In the genomic region with DNA sequence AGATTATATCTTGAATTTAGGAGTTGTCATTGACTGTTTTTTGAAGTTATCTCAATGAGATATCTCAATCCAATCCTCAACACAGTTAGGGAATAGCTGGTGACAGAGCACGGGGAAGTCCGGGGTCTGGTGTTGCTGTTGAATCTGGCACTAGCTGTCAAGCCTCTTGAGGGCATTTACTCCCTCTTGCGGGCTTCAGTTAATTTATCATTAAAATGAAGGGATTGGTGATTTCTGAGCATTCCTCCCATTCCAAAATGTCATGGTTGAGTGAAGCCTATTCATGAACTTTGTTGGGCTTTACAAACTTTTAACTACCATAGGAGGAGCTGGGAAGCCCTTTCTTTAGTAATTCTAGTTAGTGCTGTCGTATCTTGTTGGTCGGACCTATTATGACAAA, we compare ENCODE assay signal across 21 cellular contexts. TPM values are rescaled to one million over a fixed set of nuclear protein-coding genes. Genes with fewer than 3 reads are reported as not detected.
DNase-seq lines count a peak whose midpoint lies in the region; ATAC-seq and TF ChIP-seq lines count a peak whose summit lies in the region.
"Had no signal": no experiment of that assay in that cellular context is flagged by ENCODE, and none has a peak within 500 bp of the region (broad histone marks: within the 10 kb centered on the region; RNA-seq: fewer than 3 reads in every experiment).

No MANE protein-coding gene starts in this region.

- intact Hi-C loops in CD14-positive monocyte (cut with micrococcal nuclease), result no loop called here

- POLR2A ChIA-PET in HEK293 (lab: Yijun Ruan, JAX) (no interaction called here), T-cell (lab: Charles Lee) (no interaction called here)

- H3K4me3 ChIP-seq in HEK293 (ENCODE audit: low read depth, low read length) (no peak overlapping the region), kidney epithelial cell (ENCODE audit: low read depth, low read length) (no peak overlapping the region), retinal pigment epithelial cell (ENCODE audit: low read length) (no peak overlapping the region)
- H3K4me3 ChIP-seq: Peyer's patch had no signal

- CTCF ChIA-PET in HEK293 (lab: Yijun Ruan, JAX), result interaction anchor here (0.6 kb wide), 1 partner anchor 1246 kb away, joined by 3 read pairs; no protein-coding TSS in a partner anchor
- CTCF ChIA-PET in activated naive CD4-positive, alpha-beta T cell treated with anti-CD3 and anti-CD28 coated beads, Interleukin-2, amount 10 ng/mL, durations not matched to agents 7 days and 5 days (lab: Charles Lee), result interaction anchor here (1.3 kb wide), 1 partner anchor 52 kb away, joined by 3 read pairs; no protein-coding TSS in a partner anchor
- CTCF ChIA-PET in T-cell (lab: Charles Lee), result no interaction called here

- no peaks in the 10 kb centered on the region for H3K9me3 Mint-ChIP-seq in CD14-positive monocyte
- no peaks in the 10 kb centered on the region for H3K9me3 Mint-ChIP-seq in activated naive CD4-positive, alpha-beta T cell treated with anti-CD3 and anti-CD28 coated beads, Interleukin-2, amount 10 ng/mL, durations not matched to agents 7 days and 5 days
- H3K9me3 Mint-ChIP-seq in T-cell, result no peaks in the 10 kb centered on the region
- H3K9me3 Mint-ChIP-seq: CD4-positive, CD25-positive, alpha-beta regulatory T cell; H9 had no signal

- H3K27me3 ChIP-seq in kidney epithelial cell (ENCODE audit: control insufficient read depth, insufficient read depth, low read length), result no peaks in the 10 kb centered on the region
- H3K27me3 ChIP-seq: BE2C, Peyer's patch had no signal

- H3K27ac ChIP-seq in HEK293 (ENCODE audit: extremely low read depth, low read depth, low read length), result no peak overlapping the region
- H3K27ac ChIP-seq: Peyer's patch had no signal

- H3K4me1 Mint-ChIP-seq in CD14-positive monocyte (peaks cover 29% of the 10 kb centered on the region), T-cell (peaks cover 22 to 31% (median 25%) of the 10 kb centered on the region in 3 donors)
- H3K4me1 Mint-ChIP-seq in activated naive CD4-positive, alpha-beta T cell treated with anti-CD3 and anti-CD28 coated beads, Interleukin-2, amount 10 ng/mL, durations not matched to agents 7 days and 5 days, result peaks cover 8% of the 10 kb centered on the region

- ATAC-seq in T-cell (replicated peaks in 1 of 4) (no peak), GM21576 (IDR thresholded peaks at IDR 0.05; ENCODE audit: unreplicated experiment) (no peak)
- ATAC-seq: SK-N-SH treated with all-trans-retinoic acid at 6 μM for 48 hours had no signal

- peaks cover 33 to 34% of the 10 kb centered on the region in 2 donors for H3K36me3 Mint-ChIP-seq in CD14-positive monocyte
- peaks cover 12% of the 10 kb centered on the region for H3K36me3 Mint-ChIP-seq in activated naive CD4-positive, alpha-beta T cell treated with anti-CD3 and anti-CD28 coated beads, Interleukin-2, amount 10 ng/mL, durations not matched to agents 7 days and 5 days
- H3K36me3 Mint-ChIP-seq in T-cell, result peaks cover 30% of the 10 kb centered on the region

- H3K36me3 ChIP-seq in HEK293 (ENCODE audit: control insufficient read depth in 2 of 2, insufficient read depth in 1 of 2, low read length in 2 of 2) (no peaks in the 10 kb centered on the region), kidney epithelial cell (ENCODE audit: control insufficient read depth, insufficient read depth, low read length) (no peaks in the 10 kb centered on the region)

- no peaks in the 10 kb centered on the region for H3K9me3 ChIP-seq in HEK293 (ENCODE audit: control insufficient read depth, insufficient read depth, low read depth, low read length)
- H3K9me3 ChIP-seq: BE2C, Caco-2, Peyer's patch had no signal

- DNase-seq in CD14-positive monocyte (ENCODE audit: low spot score) (no peak), kidney epithelial cell (ENCODE audit: low read depth) (peak; percentile 10), retinal pigment epithelial cell (ENCODE audit: low read depth) (no peak), T-cell (no peak)
- DNase-seq in activated naive CD4-positive, alpha-beta T cell treated with anti-CD3 and anti-CD28 coated beads, Interleukin-2, amount 10 ng/mL, durations not matched to agents 7 days and 5 days, result no peak
- DNase-seq: BE2C; Caco-2; CD4-positive, CD25-positive, alpha-beta regulatory T cell; DMS153; H9; IMR-90; NCI-H1105; NCI-H146; NCI-H2029; NCI-H345; NCI-H524; NCI-H82; Peyer's patch had no signal

- TF ChIP-seq CTCF in CD14-positive monocyte (IDR thresholded peaks at IDR 0.05) (no peak), HEK293 (tag by site-specific recombination; IDR thresholded peaks at IDR 0.05) (no peak), kidney epithelial cell (IDR thresholded peaks at IDR 0.05; ENCODE audit: insufficient read depth, low read length, poor library complexity, severe bottlenecking) (peak; percentile 3), retinal pigment epithelial cell (conservative IDR thresholded peaks at IDR 0.05; ENCODE audit: low read depth, low read length) (peak; percentile 7)

- no peaks in the 10 kb centered on the region for H3K4me1 ChIP-seq in HEK293 (ENCODE audit: control insufficient read depth, insufficient read depth, low read length)

- H3K27ac Mint-ChIP-seq in CD14-positive monocyte (peak overlapping the region in 4 of 7 donors; percentile 16 to 63 (median 53)), T-cell (no peak overlapping the region)
- H3K27ac Mint-ChIP-seq in activated naive CD4-positive, alpha-beta T cell treated with anti-CD3 and anti-CD28 coated beads, Interleukin-2, amount 10 ng/mL, durations not matched to agents 7 days and 5 days, result no peak overlapping the region
- H3K27ac Mint-ChIP-seq: H9 had no signal

- H3K4me3 Mint-ChIP-seq in CD14-positive monocyte (no peak overlapping the region), T-cell (no peak overlapping the region)
- H3K4me3 Mint-ChIP-seq in activated naive CD4-positive, alpha-beta T cell treated with anti-CD3 and anti-CD28 coated beads, Interleukin-2, amount 10 ng/mL, durations not matched to agents 7 days and 5 days, result no peak overlapping the region
- H3K4me3 Mint-ChIP-seq: CD4-positive, CD25-positive, alpha-beta regulatory T cell; H9 had no signal

- H3K27me3 Mint-ChIP-seq in CD14-positive monocyte (ENCODE audit: low read depth in 3 of 3), result peaks cover 0 to 4% (median 0%) of the 10 kb centered on the region in 3 donors
- H3K27me3 Mint-ChIP-seq in activated naive CD4-positive, alpha-beta T cell treated with anti-CD3 and anti-CD28 coated beads, Interleukin-2, amount 10 ng/mL, durations not matched to agents 7 days and 5 days, result no peaks in the 10 kb centered on the region
- no peaks in the 10 kb centered on the region for H3K27me3 Mint-ChIP-seq in T-cell
- H3K27me3 Mint-ChIP-seq: CD4-positive, CD25-positive, alpha-beta regulatory T cell had no signal

TF ChIP-seq in HEK293, 187 proteins besides CTCF, POLR2A, EP300 and RAD21:
- TF ChIP-seq ZNF654 (tag by site-specific recombination; IDR thresholded peaks at IDR 0.05; ENCODE audit: low read depth), result no peak
- TF ChIP-seq, protein P1, sequence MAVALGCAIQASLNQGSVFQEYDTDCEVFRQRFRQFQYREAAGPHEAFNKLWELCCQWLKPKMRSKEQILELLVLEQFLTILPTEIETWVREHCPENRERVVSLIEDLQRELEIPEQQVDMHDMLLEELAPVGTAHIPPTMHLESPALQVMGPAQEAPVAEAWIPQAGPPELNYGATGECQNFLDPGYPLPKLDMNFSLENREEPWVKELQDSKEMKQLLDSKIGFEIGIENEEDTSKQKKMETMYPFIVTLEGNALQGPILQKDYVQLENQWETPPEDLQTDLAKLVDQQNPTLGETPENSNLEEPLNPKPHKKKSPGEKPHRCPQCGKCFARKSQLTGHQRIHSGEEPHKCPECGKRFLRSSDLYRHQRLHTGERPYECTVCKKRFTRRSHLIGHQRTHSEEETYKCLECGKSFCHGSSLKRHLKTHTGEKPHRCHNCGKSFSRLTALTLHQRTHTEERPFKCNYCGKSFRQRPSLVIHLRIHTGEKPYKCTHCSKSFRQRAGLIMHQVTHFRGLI (tag by site-specific recombination; IDR thresholded peaks at IDR 0.05), result 0 out of 2 replicates have a peak, but pooled peaks have one; percentile 30

RNA-seq across cellular contexts. Expression of a gene that starts 40.2 kb away (rescaled TPM):
- 10 to 100 TPM; 13.7 to 20.0 TPM for polyA plus RNA-seq in CD14-positive monocyte
- total RNA-seq in kidney epithelial cell (14.3 and 16.2 TPM in 2 replicates), T-cell (10 to 100 TPM; 22.4 to 32.8 (median 27.6) TPM)

Comparison
In these comparisons a context has a peak if more than half of its experiments do, and no peak if none do; other contexts are left out.
1. H3K27ac Mint-ChIP-seq: peak in CD14-positive monocyte (4 of 7); none in activated naive CD4-positive, alpha-beta T cell treated with anti-CD3 and anti-CD28 coated beads, Interleukin-2, amount 10 ng/mL, durations not matched to agents 7 days and 5 days (single experiment) and T-cell (0 of 2).
2. CTCF ChIP-seq: peak in kidney epithelial cell (single experiment) and retinal pigment epithelial cell (single experiment); none in CD14-positive monocyte (single experiment) and HEK293 (single experiment).
3. CTCF ChIA-PET loops: an anchor here in HEK293 (0.6 kb wide) and activated naive CD4-positive, alpha-beta T cell treated with anti-CD3 and anti-CD28 coated beads, Interleukin-2, amount 10 ng/mL, durations not matched to agents 7 days and 5 days (1.3 kb wide); none called in T-cell.